In genomic region chr9:136841646-136842379, GRCh38 we compare ENCODE assay signal across 8 cellular contexts. TPM values are rescaled to one million over a fixed set of nuclear protein-coding genes. Genes with fewer than 3 reads are reported as not detected.
DNase-seq lines count a peak whose midpoint lies in the region; ATAC-seq, FAIRE-seq and TF ChIP-seq lines count a peak whose summit lies in the region.
"Not testable (repeated sequence)": the region's sequence is repeated elsewhere in the genome, so short reads cannot be mapped to it uniquely, and the experiment has no call there.

No MANE protein-coding gene starts in this region.

- not testable (repeated sequence) for H3K79me2 ChIP-seq in SU-DHL-6 (ENCODE audit: insufficient read depth, low read length); H1 (ENCODE audit: control insufficient read depth in 1 of 2, insufficient read depth in 2 of 2, low read length in 2 of 2)

- TF ChIP-seq RAD21 in H1 (IDR thresholded peaks at IDR 0.05 in 1 of 2, conservative IDR thresholded peaks at IDR 0.05 in 1 of 2; ENCODE audit: low read depth in 2 of 2, low read length in 2 of 2): not testable (repeated sequence)

- intact Hi-C loops in gastrocnemius medialis (cut with DNase I; ENCODE audit: low total_unique reads): not testable (repeated sequence)

- not testable (repeated sequence) for ATAC-seq in activated naive CD8-positive, alpha-beta T cell treated with anti-CD3 and anti-CD28 coated beads, Interleukin-2, amount 50 U/mL, for 24 hours; gastrocnemius medialis

- not testable (repeated sequence) for H3K27ac Mint-ChIP-seq in activated naive CD8-positive, alpha-beta T cell treated with anti-CD3 and anti-CD28 coated beads, Interleukin-2, amount 50 U/mL, for 24 hours

- peak overlapping the region; percentile 27; the same call in 1 of the 2 replicates for H2BK12ac ChIP-seq in H1 (ENCODE audit: low read depth, low read length)

- peak; percentile 28 for DNase-seq in Daoy (ENCODE audit: low read depth)
- peak; percentile 39 to 66 for DNase-seq in NCI-H2081 (lab: John Stamatoyannopoulos, UW)
- DNase-seq in activated naive CD8-positive, alpha-beta T cell treated with anti-CD3 and anti-CD28 coated beads, Interleukin-2, amount 50 U/mL, for 24 hours; gastrocnemius medialis: not testable (repeated sequence)
- peak in 1 of 2 experiments; percentile 72 for DNase-seq in H1 (ENCODE audit: low read depth in 1 of 2, low spot score in 2 of 2)

- not testable (repeated sequence) for H3K56ac ChIP-seq in H1 (replicated peaks; ENCODE audit: insufficient read length, low read depth, low read length)

- not testable (repeated sequence) for H3K4me3 ChIP-seq in SU-DHL-6 (ENCODE audit: insufficient read depth, low read length, poor library complexity, severe bottlenecking); H1 (ENCODE audit: extremely low read depth in 1 of 4, insufficient read depth in 2 of 4, low read depth in 3 of 4, low read length in 4 of 4)
- peak overlapping the region; percentile 50 for H3K4me3 ChIP-seq in mononuclear cell (ENCODE audit: low read length)
- H3K4me3 ChIP-seq in gastrocnemius medialis: peak overlapping the region in 3 of 4 donors; percentile 51 to 56 (median 55)

- not testable (repeated sequence) for H3K4ac ChIP-seq in H1 (replicated peaks; ENCODE audit: insufficient read length, low read depth, low read length)

- H3K4me2 ChIP-seq in SU-DHL-6 (ENCODE audit: low read depth, low read length, poor library complexity, severe bottlenecking) (peak overlapping the region; percentile 75), H1 (ENCODE audit: insufficient read depth in 1 of 2, low read depth in 2 of 2, low read length in 2 of 2) (peak overlapping the region in 1 of 2 experiments; percentile 27; a peak in 2 of 4 replicates)

- not testable (repeated sequence) for H3K27me3 ChIP-seq in SU-DHL-6 (ENCODE audit: low read length)
- H3K27me3 ChIP-seq in H1 (replicated peaks in 1 of 4; ENCODE audit: control insufficient read depth in 3 of 4, extremely low read depth in 1 of 4, insufficient read depth in 3 of 4, low read length in 3 of 4) (peaks cover 2 to 12% (median 7%) of the 10 kb centered on the region in 4 experiments; a peak in 6 of 7 replicates), mononuclear cell (ENCODE audit: insufficient read depth, low read length) (peaks cover 17% of the 10 kb centered on the region), gastrocnemius medialis (peaks cover 11 to 16% (median 14%) of the 10 kb centered on the region in 3 donors)

- not testable (repeated sequence) for H2AFZ ChIP-seq in SU-DHL-6 (ENCODE audit: low read depth, low read length, severe bottlenecking); H1 (ENCODE audit: low read length)

- WGBS in H1 (ENCODE audit: extremely low coverage in 1 of 2, insufficient coverage in 1 of 2, insufficient read length in 1 of 2, insufficient replicate concordance in 2 of 2, low coverage in 1 of 2, low lambda C conversion rate in 2 of 2, missing lambda C conversion rate in 1 of 2), 2 experiments: 65% methylated on average over 16 of the region's 16 CpGs; no CpG with 5 or more reads in 1 of the 2 experiments

- not testable (repeated sequence) for H3K9me2 ChIP-seq in SU-DHL-6 (replicated peaks; ENCODE audit: insufficient read depth, low read length)

- H3K79me1 ChIP-seq in H1 (ENCODE audit: low read depth, low read length): not testable (repeated sequence)

- peaks cover 17% of the 10 kb centered on the region for H3K4me1 Mint-ChIP-seq in activated naive CD8-positive, alpha-beta T cell treated with anti-CD3 and anti-CD28 coated beads, Interleukin-2, amount 50 U/mL, for 24 hours

- peak overlapping the region; percentile 48; the same call in 1 of the 2 replicates for H3K18ac ChIP-seq in H1 (ENCODE audit: extremely low read depth, low read length)

- CTCF ChIA-PET in H1 (lab: Charles Lee; ENCODE audit: partially characterized antibody): interaction anchor here (0.6 to 8.9 kb wide), 31 partner anchors 8 to 1284 kb away, joined by 3 to 131 read pairs (median 4); partner anchors contain the start of genes ABCA2 and LCN8

- not testable (repeated sequence) for H3K9me3 Mint-ChIP-seq in activated naive CD8-positive, alpha-beta T cell treated with anti-CD3 and anti-CD28 coated beads, Interleukin-2, amount 50 U/mL, for 24 hours

- H4K20me1 ChIP-seq in SU-DHL-6 (ENCODE audit: low read depth, low read length); H1 (replicated peaks in 1 of 2; ENCODE audit: control insufficient read depth in 1 of 2, insufficient read depth in 2 of 2, low read length in 2 of 2): not testable (repeated sequence)

- H3K4me3 Mint-ChIP-seq in activated naive CD8-positive, alpha-beta T cell treated with anti-CD3 and anti-CD28 coated beads, Interleukin-2, amount 50 U/mL, for 24 hours: peak overlapping the region; percentile 74

- peak overlapping the region; percentile 30; the same call in 1 of the 2 replicates for H2BK5ac ChIP-seq in H1 (ENCODE audit: low read depth, low read length)

- H3K36me3 ChIP-seq in SU-DHL-6 (ENCODE audit: low read length): not testable (repeated sequence)
- H3K36me3 ChIP-seq in H1 (ENCODE audit: control insufficient read depth in 2 of 4, insufficient read depth in 4 of 4, low read length in 3 of 4): peaks cover 0 to 21% (median 4%) of the 10 kb centered on the region in 4 experiments; a peak in 2 of 8 replicates
- H3K36me3 ChIP-seq in gastrocnemius medialis: peaks cover 0 to 20% of the 10 kb centered on the region in 2 donors

- H3K23ac ChIP-seq in H1 (ENCODE audit: insufficient read length): not testable (repeated sequence)

- peak overlapping the region; percentile 14; the same call in 1 of the 2 replicates for H4K8ac ChIP-seq in H1 (ENCODE audit: extremely low read depth, insufficient read depth, low read length)

- H3K23me2 ChIP-seq in H1 (ENCODE audit: low read depth, low read length): not testable (repeated sequence)

- not testable (repeated sequence) for TF ChIP-seq EP300 in H1 (IDR thresholded peaks at IDR 0.05; ENCODE audit: borderline replicate concordance in 1 of 2, low read depth in 2 of 2, low read length in 2 of 2)

- not testable (repeated sequence) for H2BK20ac ChIP-seq in H1 (ENCODE audit: low read length)

- H4K91ac ChIP-seq in H1 (replicated peaks; ENCODE audit: insufficient read length, low read length): not testable (repeated sequence)

- not testable (repeated sequence) for FAIRE-seq in H1 (lab: Jason Lieb, UNC)

- not testable (repeated sequence) for TF ChIP-seq CTCF in 22Rv1 (IDR thresholded peaks at IDR 0.05); SU-DHL-6 (IDR thresholded peaks at IDR 0.05; ENCODE audit: insufficient read depth, low read length, poor library complexity, severe bottlenecking); H1 (IDR thresholded peaks at IDR 0.05; ENCODE audit: control extremely low read depth in 1 of 3, insufficient read depth in 1 of 3, low read depth in 1 of 3, low read length in 3 of 3); gastrocnemius medialis (IDR thresholded peaks at IDR 0.05 in 4 of 5, conservative IDR thresholded peaks at IDR 0.05 in 1 of 5)

- not testable (repeated sequence) for H2BK120ac ChIP-seq in H1 (replicated peaks; ENCODE audit: low read depth, low read length)

- H3F3A ChIP-seq in SU-DHL-6 (ENCODE audit: insufficient read depth): not testable (repeated sequence)

- H3K27me3 Mint-ChIP-seq in activated naive CD8-positive, alpha-beta T cell treated with anti-CD3 and anti-CD28 coated beads, Interleukin-2, amount 50 U/mL, for 24 hours: not testable (repeated sequence)

- H3K9me3 ChIP-seq in SU-DHL-6 (ENCODE audit: insufficient read depth, low read length); H1 (ENCODE audit: insufficient read depth in 2 of 2, low read depth in 1 of 2, low read length in 1 of 2); mononuclear cell (ENCODE audit: low read depth, low read length); gastrocnemius medialis: not testable (repeated sequence)

- not testable (repeated sequence) for H3K36me3 Mint-ChIP-seq in activated naive CD8-positive, alpha-beta T cell treated with anti-CD3 and anti-CD28 coated beads, Interleukin-2, amount 50 U/mL, for 24 hours (ENCODE audit: low read depth)

- H2BK15ac ChIP-seq in H1 (ENCODE audit: low read length): not testable (repeated sequence)

- POLR2A ChIA-PET in H1 (lab: Charles Lee; ENCODE audit: partially characterized antibody): interaction anchor here (1.1 to 20.5 kb wide), 7 partner anchors 10 to 41 kb away, joined by 3 to 248 read pairs (median 8); partner anchors contain the start of genes MAMDC4 and RABL6

- H4K5ac ChIP-seq in H1 (ENCODE audit: insufficient read length, low read depth, low read length): not testable (repeated sequence)

- H3K9ac ChIP-seq in SU-DHL-6 (ENCODE audit: low read length); H1 (replicated peaks in 1 of 4; ENCODE audit: extremely low read depth in 1 of 4, low read depth in 3 of 4, low read length in 3 of 4): not testable (repeated sequence)

- in situ Hi-C loops in gastrocnemius medialis (cut with MboI; ENCODE audit: low sequenced_read_pairs in 4 of 4): not testable (repeated sequence)

- not testable (repeated sequence) for H2AK5ac ChIP-seq in H1 (ENCODE audit: low read depth, low read length)

- H3K4me1 ChIP-seq in H1 (replicated peaks in 1 of 4; ENCODE audit: control insufficient read depth in 3 of 4, insufficient read depth in 4 of 4, low read length in 3 of 4): peaks cover 5 to 30% (median 19%) of the 10 kb centered on the region in 4 experiments
- peaks cover 32% of the 10 kb centered on the region for H3K4me1 ChIP-seq in mononuclear cell (ENCODE audit: insufficient read depth, low read length)
- H3K4me1 ChIP-seq in gastrocnemius medialis: peaks cover 17 to 40% of the 10 kb centered on the region in 2 donors

- TF ChIP-seq POLR2A in H1 (IDR thresholded peaks at IDR 0.05; ENCODE audit: control extremely low read depth in 1 of 2, low read depth in 2 of 2, low read length in 2 of 2); gastrocnemius medialis (IDR thresholded peaks at IDR 0.05): not testable (repeated sequence)

- peak overlapping the region; percentile 90 for H3K27ac ChIP-seq in 22Rv1
- H3K27ac ChIP-seq in SU-DHL-6 (ENCODE audit: low read depth, low read length); H1 (ENCODE audit: low read depth, low read length): not testable (repeated sequence)
- peak overlapping the region; percentile 19 to 73 (median 36) for H3K27ac ChIP-seq in gastrocnemius medialis

- not testable (repeated sequence) for H3K14ac ChIP-seq in H1 (ENCODE audit: insufficient read length)

RNA-seq across cellular contexts. Expression of gene AJM1, which starts 0.5 kb away (rescaled TPM):
- total RNA-seq in Daoy (2014; rRNA removed; shearing (Covaris generic)): 0.18 and 0.74 TPM in 2 replicates
- 0.86 and 0.97 TPM in 2 replicates for total RNA-seq in H1 (2021; fragmentation: NEBNext Ultra II Directional; extraction: Animal tissue kit (Norgen Biotek cat#: 25700))
- 0.12 and 0.33 TPM in 2 replicates for polyA plus RNA-seq in H1 (2011; rRNA removed)
- 0.45 TPM for polyA plus RNA-seq in H1 (2011; cell fraction: cytosol; rRNA removed)
- 2.4 TPM for polyA plus RNA-seq in H1 (2011; cell fraction: nucleus; rRNA removed)
- 0.47 to 1.1 TPM (median 0.87 TPM) in 4 replicates for polyA plus RNA-seq in H1 (2012, experiment 1 of 2)
- polyA plus RNA-seq in H1 (2012, experiment 2 of 2): 0.31 TPM
- 0.26 TPM for polyA plus RNA-seq in H1 (2013, experiment 1 of 2)
- 0.26 TPM for polyA plus RNA-seq in H1 (2013, experiment 2 of 2)
- polyA minus RNA-seq in H1 (2011; rRNA and poly(A)+ RNA removed): 0.02 and 0.03 TPM in 2 replicates
- not detected for polyA minus RNA-seq in H1 (2011; cell fraction: cytosol; rRNA and poly(A)+ RNA removed)
- 0.80 TPM for polyA minus RNA-seq in H1 (2011; cell fraction: nucleus; rRNA and poly(A)+ RNA removed)
- 0.73 TPM for total RNA-seq in mononuclear cell
- 1 to 10 TPM; 1.3 to 2.1 (median 1.6) TPM for total RNA-seq in gastrocnemius medialis

RNA-seq across cellular contexts. Expression of gene PHPT1, which starts 7.4 kb away (rescaled TPM):
- total RNA-seq in Daoy (2014; rRNA removed; shearing (Covaris generic)): 67.5 and 92.7 TPM in 2 replicates
- 109 and 111 TPM in 2 replicates for total RNA-seq in H1 (2021; fragmentation: NEBNext Ultra II Directional; extraction: Animal tissue kit (Norgen Biotek cat#: 25700))
- polyA plus RNA-seq in H1 (2011; rRNA removed): 226 and 246 TPM in 2 replicates
- polyA plus RNA-seq in H1 (2011; cell fraction: cytosol; rRNA removed): 187 TPM
- 299 TPM for polyA plus RNA-seq in H1 (2011; cell fraction: nucleus; rRNA removed)
- 83.0 to 153 TPM (median 142 TPM) in 4 replicates for polyA plus RNA-seq in H1 (2012, experiment 1 of 2)
- 164 TPM for polyA plus RNA-seq in H1 (2012, experiment 2 of 2)
- 122 TPM for polyA plus RNA-seq in H1 (2013, experiment 1 of 2)
- polyA plus RNA-seq in H1 (2013, experiment 2 of 2): 112 TPM
- 13.8 and 14.5 TPM in 2 replicates for polyA minus RNA-seq in H1 (2011; rRNA and poly(A)+ RNA removed)
- polyA minus RNA-seq in H1 (2011; cell fraction: cytosol; rRNA and poly(A)+ RNA removed): 33.1 TPM
- polyA minus RNA-seq in H1 (2011; cell fraction: nucleus; rRNA and poly(A)+ RNA removed): 44.8 TPM
- total RNA-seq in mononuclear cell (14.0 TPM), gastrocnemius medialis (100 to 1,000 TPM in 3 of 4 donors, 10 to 100 TPM in 1; 98.8 to 204 (median 152) TPM)

RNA-seq across cellular contexts. Expression of gene MAMDC4, which starts 10.3 kb away (rescaled TPM):
- 2.1 and 6.1 TPM in 2 replicates for total RNA-seq in Daoy (2014; rRNA removed; shearing (Covaris generic))
- total RNA-seq in H1 (2021; fragmentation: NEBNext Ultra II Directional; extraction: Animal tissue kit (Norgen Biotek cat#: 25700)): 4.5 TPM in 2 replicates
- polyA plus RNA-seq in H1 (2011; rRNA removed): 3.1 and 6.6 TPM in 2 replicates
- polyA plus RNA-seq in H1 (2011; cell fraction: cytosol; rRNA removed): 3.9 TPM
- polyA plus RNA-seq in H1 (2011; cell fraction: nucleus; rRNA removed): 56.5 TPM
- polyA plus RNA-seq in H1 (2012, experiment 1 of 2): 2.7 to 5.8 TPM (median 5.6 TPM) in 4 replicates
- polyA plus RNA-seq in H1 (2012, experiment 2 of 2): 2.0 TPM
- 1.5 TPM for polyA plus RNA-seq in H1 (2013, experiment 1 of 2)
- 1.3 TPM for polyA plus RNA-seq in H1 (2013, experiment 2 of 2)
- 0.51 and 0.69 TPM in 2 replicates for polyA minus RNA-seq in H1 (2011; rRNA and poly(A)+ RNA removed)
- polyA minus RNA-seq in H1 (2011; cell fraction: cytosol; rRNA and poly(A)+ RNA removed): 1.4 TPM
- polyA minus RNA-seq in H1 (2011; cell fraction: nucleus; rRNA and poly(A)+ RNA removed): 8.0 TPM
- 0.52 TPM for total RNA-seq in mononuclear cell
- 1 to 10 TPM in 3 of 4 donors, under 1 TPM in 1; 0.95 to 2.3 (median 1.7) TPM for total RNA-seq in gastrocnemius medialis

RNA-seq across cellular contexts. Expression of gene EDF1, which starts 24.3 kb away (rescaled TPM):
- total RNA-seq in Daoy (2014; rRNA removed; shearing (Covaris generic)): 379 and 424 TPM in 2 replicates
- total RNA-seq in H1 (2021; fragmentation: NEBNext Ultra II Directional; extraction: Animal tissue kit (Norgen Biotek cat#: 25700)): 337 and 338 TPM in 2 replicates
- polyA plus RNA-seq in H1 (2011; rRNA removed): 297 and 298 TPM in 2 replicates
- 526 TPM for polyA plus RNA-seq in H1 (2011; cell fraction: cytosol; rRNA removed)
- polyA plus RNA-seq in H1 (2011; cell fraction: nucleus; rRNA removed): 195 TPM
- 387 to 511 TPM (median 478 TPM) in 4 replicates for polyA plus RNA-seq in H1 (2012, experiment 1 of 2)
- polyA plus RNA-seq in H1 (2012, experiment 2 of 2): 475 TPM
- polyA plus RNA-seq in H1 (2013, experiment 1 of 2): 275 TPM
- polyA plus RNA-seq in H1 (2013, experiment 2 of 2): 291 TPM
- 58.1 and 73.1 TPM in 2 replicates for polyA minus RNA-seq in H1 (2011; rRNA and poly(A)+ RNA removed)
- polyA minus RNA-seq in H1 (2011; cell fraction: cytosol; rRNA and poly(A)+ RNA removed): 111 TPM
- polyA minus RNA-seq in H1 (2011; cell fraction: nucleus; rRNA and poly(A)+ RNA removed): 68.1 TPM
- total RNA-seq in mononuclear cell (162 TPM), gastrocnemius medialis (100 to 1,000 TPM; 285 to 440 (median 334) TPM)

RNA-seq across cellular contexts. Expression of gene RABL6, which starts 34.1 kb away (rescaled TPM):
- total RNA-seq in Daoy (2014; rRNA removed; shearing (Covaris generic)): 64.7 and 69.4 TPM in 2 replicates
- total RNA-seq in H1 (2021; fragmentation: NEBNext Ultra II Directional; extraction: Animal tissue kit (Norgen Biotek cat#: 25700)): 129 and 130 TPM in 2 replicates
- 70.1 and 98.6 TPM in 2 replicates for polyA plus RNA-seq in H1 (2011; rRNA removed)
- 87.7 TPM for polyA plus RNA-seq in H1 (2011; cell fraction: cytosol; rRNA removed)
- 257 TPM for polyA plus RNA-seq in H1 (2011; cell fraction: nucleus; rRNA removed)
- polyA plus RNA-seq in H1 (2012, experiment 1 of 2): 109 to 142 TPM (median 126 TPM) in 4 replicates
- polyA plus RNA-seq in H1 (2012, experiment 2 of 2): 170 TPM
- polyA plus RNA-seq in H1 (2013, experiment 1 of 2): 86.2 TPM
- 82.0 TPM for polyA plus RNA-seq in H1 (2013, experiment 2 of 2)
- 61.8 and 85.2 TPM in 2 replicates for polyA minus RNA-seq in H1 (2011; rRNA and poly(A)+ RNA removed)
- polyA minus RNA-seq in H1 (2011; cell fraction: cytosol; rRNA and poly(A)+ RNA removed): 49.0 TPM
- 101 TPM for polyA minus RNA-seq in H1 (2011; cell fraction: nucleus; rRNA and poly(A)+ RNA removed)
- total RNA-seq in mononuclear cell (36.4 TPM), gastrocnemius medialis (100 to 1,000 TPM in 2 of 4 donors, 10 to 100 TPM in 2; 84.9 to 121 (median 105) TPM)
